ENCODE assay signal across 29 cellular contexts in the genomic region with DNA sequence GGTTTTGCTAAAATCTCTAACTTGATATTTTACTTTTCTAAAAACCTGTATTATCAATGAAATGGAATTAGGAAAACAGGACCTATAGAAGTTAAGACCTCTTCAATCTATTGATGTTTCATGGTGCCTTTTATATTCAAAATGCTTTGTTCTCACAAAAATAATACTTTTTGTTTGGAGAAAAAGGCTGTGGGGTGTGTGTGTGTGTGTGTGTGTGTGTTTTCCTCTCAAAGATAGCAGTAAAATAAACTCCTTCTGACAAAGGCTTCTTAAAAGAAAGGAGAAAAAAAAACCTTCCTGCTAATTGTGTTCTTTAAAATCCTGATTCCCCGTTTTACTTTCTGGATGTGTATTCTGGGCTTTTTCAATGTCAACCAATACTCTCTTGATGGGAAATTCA.
"Had no signal": no experiment of that assay in that cellular context is flagged by ENCODE, and none has a peak within 500 bp of the region (broad histone marks: within the 10 kb centered on the region; RNA-seq: fewer than 3 reads in every experiment).

No MANE protein-coding gene starts in this region.

- ATAC-seq: left colon; left lung; natural killer cell; right lobe of liver; stimulated activated naive B cell treated with anti-CD40 and anti-IgM and Interleukin-4, amounts not matched to agents 10 μg/mL and 1 μg/mL and 100 μg/mL, for 72 hours; stimulated activated naive CD8-positive, alpha-beta T cell treated with anti-CD3 and anti-CD28 coated beads, Interleukin-15, Interleukin-2, amounts not matched to agents 100 U/mL and 50 U/mL, for 24 hours had no signal

- H3K27me3 ChIP-seq: left lung, neural progenitor cell, neutrophil, right atrium auricular region, right lobe of liver, stomach, testis, thyroid gland, transverse colon, upper lobe of left lung had no signal

- H3K27ac Mint-ChIP-seq: immature natural killer cell, mesothelial cell of epicardium, natural killer cell, nephron progenitor cell, neural progenitor cell had no signal

- DNase-seq: hypothalamus; immature natural killer cell; kidney; left colon; left lung; mesendoderm; naive B cell; natural killer cell; nephron progenitor cell; occipital lobe; right lobe of liver; stimulated activated CD4-positive, alpha-beta T cell treated with anti-CD3 and anti-CD28 coated beads, Interleukin-1b, Interleukin-23, amount 100 ng/mL, for 48 hours; stimulated activated CD4-positive, alpha-beta T cell treated with anti-CD3 and anti-CD28 coated beads, Interleukin-2, amount 100 ng/mL, for 48 hours; stimulated activated CD4-positive, alpha-beta T cell treated with anti-CD3 and anti-CD28 coated beads, Interleukin-4, amount 100 ng/mL, for 4 hours; stimulated activated CD8-positive, alpha-beta memory T cell treated with anti-CD3 and anti-CD28 coated beads, Interleukin-4, amount 100 ng/mL, for 48 hours; stimulated activated naive B cell treated with anti-CD40 and anti-IgM and Interleukin-4, amounts not matched to agents 10 μg/mL and 1 μg/mL and 100 μg/mL, for 72 hours; stimulated activated naive CD8-positive, alpha-beta T cell treated with anti-CD3 and anti-CD28 coated beads, Interleukin-15, Interleukin-2, amounts not matched to agents 100 U/mL and 50 U/mL, for 24 hours; stomach; testis; thyroid gland; transverse colon; upper lobe of left lung had no signal

- H3K4me1 ChIP-seq: left lung, neural progenitor cell, parathyroid adenoma, right atrium auricular region, right lobe of liver, testis, thyroid gland, transverse colon, upper lobe of left lung had no signal

- H3K36me3 ChIP-seq: thyroid gland had no signal

- H3K27me3 Mint-ChIP-seq: naive B cell; stimulated activated naive B cell treated with anti-CD40 and anti-IgM and Interleukin-4, amounts not matched to agents 10 μg/mL and 1 μg/mL and 100 μg/mL, for 72 hours had no signal

- H3K4me3 Mint-ChIP-seq: immature natural killer cell; mesothelial cell of epicardium; naive B cell; natural killer cell; nephron progenitor cell; neural progenitor cell; stimulated activated naive B cell treated with anti-CD40 and anti-IgM and Interleukin-4, amounts not matched to agents 10 μg/mL and 1 μg/mL and 100 μg/mL, for 72 hours had no signal

- H3K4me3 ChIP-seq: left lung, lung, neural progenitor cell, right atrium auricular region, right lobe of liver, smooth muscle cell, stomach, testis, thyroid gland, transverse colon, upper lobe of left lung had no signal

- H3K4me1 Mint-ChIP-seq: nephron progenitor cell, neural progenitor cell had no signal

- H3K9me3 ChIP-seq: left lung, neutrophil, right atrium auricular region, right lobe of liver, stomach, testis, thyroid gland, transverse colon, upper lobe of left lung had no signal

- H3K9me3 Mint-ChIP-seq: immature natural killer cell; mesothelial cell of epicardium; naive B cell; natural killer cell; nephron progenitor cell; neural progenitor cell; stimulated activated naive B cell treated with anti-CD40 and anti-IgM and Interleukin-4, amounts not matched to agents 10 μg/mL and 1 μg/mL and 100 μg/mL, for 72 hours had no signal
